19 cellular contexts compared by ENCODE assay signal in the genomic region with DNA sequence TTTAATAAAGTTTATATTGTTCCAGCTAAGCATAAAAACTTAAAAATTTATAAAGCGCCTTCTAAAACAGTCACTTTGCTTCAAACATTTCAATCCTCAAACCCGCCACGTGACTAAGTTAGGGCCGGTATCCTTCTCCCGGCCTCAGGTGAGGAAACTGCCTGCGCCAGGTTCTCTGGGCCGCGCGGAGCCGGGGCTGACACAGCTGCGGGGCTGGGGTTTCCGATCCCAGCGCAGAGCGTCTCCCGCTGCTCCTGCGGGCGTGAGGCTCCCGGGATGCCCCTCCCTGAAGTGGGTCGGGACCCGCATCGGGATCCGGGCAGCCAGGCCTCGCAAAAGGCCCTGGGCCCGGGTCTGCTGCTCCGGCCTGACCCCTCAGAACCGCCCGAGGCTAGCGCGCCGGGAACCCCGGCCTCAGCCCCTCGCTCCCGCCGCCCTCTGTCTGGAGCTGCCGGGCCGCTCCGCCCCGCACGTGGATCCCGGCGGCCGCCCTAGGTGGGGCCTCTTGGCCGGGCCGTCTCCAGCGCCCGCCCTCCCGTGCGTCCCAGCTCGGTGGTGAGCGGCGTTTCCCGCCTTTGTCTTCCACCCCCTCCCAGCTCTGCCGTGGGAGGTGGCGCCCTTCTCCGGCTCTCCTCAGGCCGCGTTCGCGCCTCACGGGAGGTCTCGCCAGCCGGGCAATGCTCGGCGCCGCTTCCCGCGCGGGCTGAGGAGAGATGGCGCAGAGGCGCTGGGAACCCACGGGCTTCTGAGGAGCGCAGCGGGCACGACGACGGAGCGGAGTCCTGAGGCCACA.
A peak's percentile ranks its signal among the peaks of the same experiment; 100 is the strongest.
DNase-seq lines count a peak whose midpoint lies in the region; ATAC-seq, FAIRE-seq and TF ChIP-seq lines count a peak whose summit lies in the region.
"Had no signal": no experiment of that assay in that cellular context is flagged by ENCODE, and none has a peak within 500 bp of the region (broad histone marks: within the 10 kb centered on the region; RNA-seq: fewer than 3 reads in every experiment).

No MANE protein-coding gene starts in this region.

- H3K4ac ChIP-seq in H1 (replicated peaks; ENCODE audit: insufficient read length, low read depth, low read length) = no peak overlapping the region

- CTCF ChIA-PET in H1 (lab: Charles Lee; ENCODE audit: partially characterized antibody) = interaction anchor here (0.6 to 1.5 kb wide), 2 partner anchors 10 to 261 kb away, joined by 3 to 5 read pairs; no protein-coding TSS in a partner anchor
- CTCF ChIA-PET in HepG2 (lab: Yijun Ruan, JAX; ENCODE audit: low intra/inter-chr PET ratio, low total read pairs) = no interaction called here

- TF ChIP-seq RAD21 in H1 (IDR thresholded peaks at IDR 0.05 in 1 of 2, conservative IDR thresholded peaks at IDR 0.05 in 1 of 2; ENCODE audit: low read depth in 2 of 2, low read length in 2 of 2) (no peak), HepG2 (CRISPR knock-in tag; IDR thresholded peaks at IDR 0.05) (no peak)

- H3K9me3 ChIP-seq in H1 (ENCODE audit: insufficient read depth in 2 of 2, low read depth in 1 of 2, low read length in 1 of 2) = no peaks in the 10 kb centered on the region; a peak in 1 of 4 replicates
- H3K9me3 ChIP-seq in HepG2 (ENCODE audit: low read length) = no peaks in the 10 kb centered on the region
- H3K9me3 ChIP-seq in stomach = no peaks in the 10 kb centered on the region

- H3K4me3 ChIP-seq in H7 (ENCODE audit: insufficient read depth, low read depth, low read length) (no peak overlapping the region), H1 (ENCODE audit: extremely low read depth in 1 of 4, insufficient read depth in 2 of 4, low read depth in 3 of 4, low read length in 4 of 4) (no peak overlapping the region), HepG2 (replicated peaks in 1 of 3; ENCODE audit: insufficient read depth in 1 of 3, low read depth in 2 of 3, low read length in 3 of 3) (no peak overlapping the region), stomach (peak overlapping the region in 2 of 4 donors; percentile 7 to 22)

- no peak overlapping the region for H3K23ac ChIP-seq in H1 (ENCODE audit: insufficient read length)

- intact Hi-C loops in HepG2 (cut with micrococcal nuclease; ENCODE audit: unreplicated experiment) = no loop called here
- intact Hi-C loops in stomach (cut with DNase I; ENCODE audit: low total_unique reads) = no loop called here

- in situ Hi-C loops in HepG2 (cut with HindIII; ENCODE audit: extremely low pct_ligation_motif_present, low pct_unique_long_range_greater_than_20kb) = no loop called here

- H3K4me2 ChIP-seq in H1 (ENCODE audit: insufficient read depth in 1 of 2, low read depth in 2 of 2, low read length in 2 of 2) = no peak overlapping the region
- H3K4me2 ChIP-seq in HepG2 (ENCODE audit: low read depth, low read length) = no peak overlapping the region

- H3K18ac ChIP-seq in H1 (ENCODE audit: extremely low read depth, low read length) = no peak overlapping the region; the same call in 1 of the 2 replicates

- ATAC-seq in HepG2 (no peak), GM18520 (IDR thresholded peaks at IDR 0.05; ENCODE audit: unreplicated experiment) (no peak)
- ATAC-seq: T-cell had no signal

- no peak overlapping the region for H2BK20ac ChIP-seq in H1 (ENCODE audit: low read length)

- H3K56ac ChIP-seq in H1 (replicated peaks; ENCODE audit: insufficient read length, low read depth, low read length) = no peak overlapping the region

- H3K14ac ChIP-seq in H1 (ENCODE audit: insufficient read length) = no peak overlapping the region

- FAIRE-seq in H1 (lab: Jason Lieb, UNC) (no peak), HepG2 (lab: Jason Lieb, UNC) (no peak)
- FAIRE-seq: astrocyte, endothelial cell of umbilical vein had no signal

- no peaks in the 10 kb centered on the region for H3K79me2 ChIP-seq in H1 (ENCODE audit: control insufficient read depth in 1 of 2, insufficient read depth in 2 of 2, low read length in 2 of 2)
- H3K79me2 ChIP-seq in HepG2 (ENCODE audit: insufficient read depth, low read length) = no peaks in the 10 kb centered on the region

- H2BK12ac ChIP-seq in H1 (ENCODE audit: low read depth, low read length) = no peak overlapping the region

- H3K36me3 ChIP-seq in H7 (replicated peaks; ENCODE audit: control insufficient read depth, insufficient read depth, low read length) = no peaks in the 10 kb centered on the region
- no peaks in the 10 kb centered on the region for H3K36me3 ChIP-seq in H1 (ENCODE audit: control insufficient read depth in 2 of 4, insufficient read depth in 4 of 4, low read length in 3 of 4)
- no peaks in the 10 kb centered on the region for H3K36me3 ChIP-seq in HepG2 (replicated peaks in 1 of 2; ENCODE audit: control insufficient read depth in 1 of 2, insufficient read depth in 2 of 2, low read length in 2 of 2)
- H3K36me3 ChIP-seq in stomach = no peaks in the 10 kb centered on the region

- WGBS in H1 (ENCODE audit: extremely low coverage in 1 of 2, insufficient coverage in 1 of 2, insufficient read length in 1 of 2, insufficient replicate concordance in 2 of 2, low coverage in 1 of 2, low lambda C conversion rate in 2 of 2, missing lambda C conversion rate in 1 of 2), 2 experiments = 83% methylated on average over 66 of the region's 77 CpGs; no CpG with 5 or more reads in 1 of the 2 experiments
- WGBS in HepG2 (ENCODE audit: low lambda C conversion rate) = 80% methylated on average over 76 of the region's 77 CpGs
- 30 to 77% (median 49%) methylated on average over 25 to 77 of the region's 77 CpGs for WGBS in stomach, 5 donors

- H4K20me1 ChIP-seq in H1 (replicated peaks in 1 of 2; ENCODE audit: control insufficient read depth in 1 of 2, insufficient read depth in 2 of 2, low read length in 2 of 2) (no peaks in the 10 kb centered on the region), HepG2 (ENCODE audit: insufficient read depth, low read length) (no peaks in the 10 kb centered on the region)

- no peak for TF ChIP-seq EP300 in H1 (IDR thresholded peaks at IDR 0.05; ENCODE audit: borderline replicate concordance in 1 of 2, low read depth in 2 of 2, low read length in 2 of 2)
- no peak for TF ChIP-seq EP300 in HepG2 (IDR thresholded peaks at IDR 0.05; ENCODE audit: low read depth in 2 of 2, low read length in 2 of 2)
- no peak for TF ChIP-seq EP300 in HepG2 (CRISPR knock-in tag; IDR thresholded peaks at IDR 0.05; ENCODE audit: borderline replicate concordance)
- TF ChIP-seq EP300 in stomach (IDR thresholded peaks at IDR 0.05) = no peak

- TF ChIP-seq POLR2A in H1 (IDR thresholded peaks at IDR 0.05; ENCODE audit: control extremely low read depth in 1 of 2, low read depth in 2 of 2, low read length in 2 of 2) (no peak), HepG2 (IDR thresholded peaks at IDR 0.05; ENCODE audit: insufficient read depth in 1 of 2, low read depth in 2 of 2, low read length in 2 of 2) (no peak), stomach (IDR thresholded peaks at IDR 0.05) (no peak)

- H3K9ac ChIP-seq in H1 (replicated peaks in 1 of 4; ENCODE audit: extremely low read depth in 1 of 4, low read depth in 3 of 4, low read length in 3 of 4) (no peak overlapping the region), HepG2 (ENCODE audit: insufficient read depth, low read depth, low read length) (no peak overlapping the region)

- H2AK5ac ChIP-seq in H1 (ENCODE audit: low read depth, low read length) = no peak overlapping the region

- no TSS peak for BruUV-seq in HepG2 (replicated peaks; lab: Mats Ljungman, UMichigan)

- POLR2A ChIA-PET in H1 (lab: Charles Lee; ENCODE audit: partially characterized antibody) (interaction anchor here (1.3 kb wide), 1 partner anchor 269 kb away, joined by 3 read pairs; no protein-coding TSS in a partner anchor), HepG2 (lab: Yijun Ruan, JAX) (no interaction called here)

- no peak overlapping the region for H3K27ac ChIP-seq in H1 (ENCODE audit: low read depth, low read length)
- no peak overlapping the region for H3K27ac ChIP-seq in HepG2 (ENCODE audit: extremely low read length, insufficient read depth, low read length)
- H3K27ac ChIP-seq in stomach = peak overlapping the region in 1 of 5 donors; percentile 52

- H4K91ac ChIP-seq in H1 (replicated peaks; ENCODE audit: insufficient read length, low read length) = no peak overlapping the region

- no peak for TF ChIP-seq CTCF in H1 (IDR thresholded peaks at IDR 0.05; ENCODE audit: control extremely low read depth in 1 of 3, insufficient read depth in 1 of 3, low read depth in 1 of 3, low read length in 3 of 3)
- TF ChIP-seq CTCF in HepG2 (CRISPR knock-in tag; IDR thresholded peaks at IDR 0.05) = no peak
- TF ChIP-seq CTCF in stomach (IDR thresholded peaks at IDR 0.05) = no peak
- no peak for TF ChIP-seq CTCF in GM20000 (IDR thresholded peaks at IDR 0.05; ENCODE audit: extremely low read depth, missing control alignments)

- H3K23me2 ChIP-seq in H1 (ENCODE audit: low read depth, low read length) = no peaks in the 10 kb centered on the region

- H2BK5ac ChIP-seq in H1 (ENCODE audit: low read depth, low read length) = no peak overlapping the region

- no peak overlapping the region for H2BK120ac ChIP-seq in H1 (replicated peaks; ENCODE audit: low read depth, low read length)

- H3K4me1 ChIP-seq in H1 (replicated peaks in 1 of 4; ENCODE audit: control insufficient read depth in 3 of 4, insufficient read depth in 4 of 4, low read length in 3 of 4) (peaks cover 0 to 9% (median 0%) of the 10 kb centered on the region in 4 experiments; a peak in 2 of 7 replicates), HepG2 (ENCODE audit: insufficient read depth, low read length) (no peaks in the 10 kb centered on the region), stomach (peaks cover 8 to 48% (median 26%) of the 10 kb centered on the region in 4 donors)

- H4K8ac ChIP-seq in H1 (ENCODE audit: extremely low read depth, insufficient read depth, low read length) = peak overlapping the region; percentile 74; the same call in 1 of the 2 replicates

- no peak overlapping the region for H2BK15ac ChIP-seq in H1 (ENCODE audit: low read length)

- no peaks in the 10 kb centered on the region for H3K27me3 ChIP-seq in H7 (ENCODE audit: control insufficient read depth, insufficient read depth, low read length)
- no peaks in the 10 kb centered on the region; a peak in 2 of 7 replicates for H3K27me3 ChIP-seq in H1 (replicated peaks in 1 of 4; ENCODE audit: control insufficient read depth in 3 of 4, extremely low read depth in 1 of 4, insufficient read depth in 3 of 4, low read length in 3 of 4)
- H3K27me3 ChIP-seq in HepG2 (ENCODE audit: control insufficient read depth in 1 of 2, insufficient read depth in 2 of 2, low read length in 2 of 2) = peaks cover 0 to 21% of the 10 kb centered on the region in 2 experiments; a peak in 4 of 5 replicates
- H3K27me3 ChIP-seq in stomach = peaks cover 0 to 16% (median 8%) of the 10 kb centered on the region in 3 donors

- no peak overlapping the region for H2AFZ ChIP-seq in H1 (ENCODE audit: low read length)
- no peak overlapping the region for H2AFZ ChIP-seq in HepG2 (ENCODE audit: low read length)

- H4K5ac ChIP-seq in H1 (ENCODE audit: insufficient read length, low read depth, low read length) = no peak overlapping the region

- DNase-seq in H7 (peak; percentile 75), H1 (ENCODE audit: low read depth in 1 of 2, low spot score in 2 of 2) (peak in 1 of 2 experiments; percentile 71), HepG2 (ENCODE audit: low spot score) (no peak), stomach (peak; percentile 25), GM20000 (ENCODE audit: low spot score) (no peak), D341Med (ENCODE audit: low spot score) (no peak)
- DNase-seq: activated gamma-delta T cell; foreskin fibroblast; IMR-90; MM.1S; naive B cell; NCI-H1694 treated with DMSO at 0.1 percent for 48 hours; NK-92 treated with Interleukin-12 subunit alpha and Interleukin-12 subunit beta, amount 100 ng/mL, for 24 hours; stimulated activated CD4-positive, alpha-beta T cell treated with anti-CD3 and anti-CD28 coated beads, Interleukin-12 subunit alpha, Interleukin-12 subunit beta, amount 100 ng/mL, for 4 hours; stimulated activated naive CD4-positive, alpha-beta T cell had no signal

- no peaks in the 10 kb centered on the region for H3K79me1 ChIP-seq in H1 (ENCODE audit: low read depth, low read length)

Comparison
In these comparisons a context has a peak if more than half of its experiments do, and no peak if none do; other contexts are left out.
1. DNase-seq: peak in H7 (single experiment) and stomach (single experiment); none in HepG2 (single experiment), GM20000 (single experiment) and D341Med (single experiment).